ENCODE assay signal across 29 cellular contexts in the genomic region with DNA sequence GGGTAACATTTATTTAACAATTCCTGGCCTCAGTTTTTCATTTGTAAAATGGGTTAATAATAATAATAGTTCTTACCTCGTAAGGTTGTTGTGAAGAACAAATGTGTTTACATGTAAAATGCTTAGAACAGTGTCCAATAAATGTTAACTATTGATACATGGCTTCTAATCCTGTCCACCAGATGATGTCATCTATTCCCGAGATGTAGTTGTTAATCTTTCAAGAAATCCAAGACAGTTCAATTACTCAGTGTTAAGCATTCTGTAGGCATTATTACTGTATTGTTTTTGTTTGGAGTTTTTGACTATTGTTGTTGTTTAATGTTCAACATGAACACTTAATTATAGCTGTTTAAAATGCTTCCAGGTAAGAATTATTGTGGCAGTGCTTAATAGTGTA.
"Had no signal": no experiment of that assay in that cellular context is flagged by ENCODE, and none has a peak within 500 bp of the region (broad histone marks: within the 10 kb centered on the region; RNA-seq: fewer than 3 reads in every experiment).

No MANE protein-coding gene starts in this region.

- H3K9me3 ChIP-seq: stomach, suprapubic skin, testis, thoracic aorta, thyroid gland, tibial artery, tibial nerve, transverse colon, upper lobe of left lung, upper lobe of right lung, uterus, vagina had no signal

- H3K4me3 ChIP-seq: stomach, suprapubic skin, testis, thoracic aorta, thyroid gland, tibial artery, tibial nerve, transverse colon, upper lobe of left lung, upper lobe of right lung, uterus, vagina had no signal

- H3K36me3 Mint-ChIP-seq: stimulated activated effector memory CD8-positive, alpha-beta T cell treated with anti-CD3 and anti-CD28 coated beads, Interleukin-12 subunit alpha, Interleukin-12 subunit beta, amount 100 ng/mL, for 72 hours; stimulated activated memory B cell treated with anti-CD40 and anti-IgM and Interleukin-4, amounts not matched to agents 10 μg/mL and 1 μg/mL and 100 μg/mL, for 72 hours; stimulated activated naive B cell treated with anti-CD40 and anti-IgM and Interleukin-4, amounts not matched to agents 10 μg/mL and 1 μg/mL and 100 μg/mL, for 72 hours; type B pancreatic cell had no signal

- H3K27ac ChIP-seq: stomach, suprapubic skin, testis, thoracic aorta, thyroid gland, tibial artery, tibial nerve, transverse colon, upper lobe of left lung, upper lobe of right lung, uterus, vagina had no signal

- H3K4me1 Mint-ChIP-seq: stimulated activated effector memory CD8-positive, alpha-beta T cell treated with anti-CD3 and anti-CD28 coated beads, Interleukin-12 subunit alpha, Interleukin-12 subunit beta, amount 100 ng/mL, for 72 hours; stimulated activated memory B cell treated with anti-CD40 and anti-IgM and Interleukin-4, amounts not matched to agents 10 μg/mL and 1 μg/mL and 100 μg/mL, for 72 hours; stimulated activated naive B cell treated with anti-CD40 and anti-IgM and Interleukin-4, amounts not matched to agents 10 μg/mL and 1 μg/mL and 100 μg/mL, for 72 hours; stimulated activated naive CD8-positive, alpha-beta T cell treated with anti-CD3 and anti-CD28 coated beads, Interleukin-15, amount 100 ng/mL, for 72 hours had no signal

- H3K36me3 ChIP-seq: stomach, suprapubic skin, thoracic aorta, thyroid gland, tibial artery, tibial nerve, transverse colon, upper lobe of left lung, upper lobe of right lung, uterus, vagina had no signal

- ATAC-seq: stimulated activated effector memory CD8-positive, alpha-beta T cell treated with anti-CD3 and anti-CD28 coated beads, Interleukin-12 subunit alpha, Interleukin-12 subunit beta, amount 100 ng/mL, for 72 hours; stimulated activated memory B cell treated with anti-CD40 and anti-IgM and Interleukin-4, amounts not matched to agents 10 μg/mL and 1 μg/mL and 100 μg/mL, for 72 hours; stimulated activated naive B cell treated with anti-CD40 and anti-IgM and Interleukin-4, amounts not matched to agents 10 μg/mL and 1 μg/mL and 100 μg/mL, for 72 hours; stimulated activated naive CD8-positive, alpha-beta T cell treated with anti-CD3 and anti-CD28 coated beads, Interleukin-15, amount 100 ng/mL, for 72 hours; stimulated activated naive CD8-positive, alpha-beta T cell treated with anti-CD3 and anti-CD28 coated beads, Interleukin-15, Interleukin-2, amounts not matched to agents 100 U/mL and 50 U/mL, for 24 hours; upper lobe of right lung had no signal

- DNase-seq: stimulated activated CD4-positive, alpha-beta T cell treated with anti-CD3 and anti-CD28 coated beads, Interleukin-2, amount 100 ng/mL, for 48 hours; stimulated activated CD4-positive, alpha-beta T cell treated with anti-CD3 and anti-CD28 coated beads, Interleukin-4, amount 100 ng/mL, for 1 hour; stimulated activated CD4-positive, alpha-beta T cell treated with anti-CD3 and anti-CD28 coated beads, Interleukin-4, amount 100 ng/mL, for 24 hours; stimulated activated CD4-positive, alpha-beta T cell treated with anti-CD3 and anti-CD28 coated beads, Interleukin-4, amount 100 ng/mL, for 4 hours; stimulated activated CD8-positive, alpha-beta memory T cell treated with anti-CD3 and anti-CD28 coated beads, Interleukin-4, amount 100 ng/mL, for 48 hours; stimulated activated naive B cell treated with anti-CD40 and anti-IgM and Interleukin-4, amounts not matched to agents 10 μg/mL and 1 μg/mL and 100 μg/mL, for 72 hours; stimulated activated naive CD4-positive, alpha-beta T cell; stimulated activated naive CD4-positive, alpha-beta T cell treated with Interleukin-2 at 50 U/mL for 16 hours; stimulated activated naive CD8-positive, alpha-beta T cell treated with anti-CD3 and anti-CD28 coated beads, Interleukin-15, amount 100 ng/mL, for 72 hours; stimulated activated naive CD8-positive, alpha-beta T cell treated with anti-CD3 and anti-CD28 coated beads, Interleukin-15, Interleukin-2, amounts not matched to agents 100 U/mL and 50 U/mL, for 24 hours; stomach; substantia nigra; testis; thyroid gland; tibial artery; transverse colon; trophoblast cell; upper lobe of left lung; upper lobe of right lung; uterus had no signal

- H3K4me1 ChIP-seq: stomach, suprapubic skin, testis, thyroid gland, transverse colon, upper lobe of left lung, upper lobe of right lung, uterus, vagina had no signal

- FAIRE-seq: urothelium cell line had no signal

- H3K4me3 Mint-ChIP-seq: stimulated activated effector memory CD8-positive, alpha-beta T cell treated with anti-CD3 and anti-CD28 coated beads, Interleukin-12 subunit alpha, Interleukin-12 subunit beta, amount 100 ng/mL, for 72 hours; stimulated activated memory B cell treated with anti-CD40 and anti-IgM and Interleukin-4, amounts not matched to agents 10 μg/mL and 1 μg/mL and 100 μg/mL, for 72 hours; stimulated activated naive B cell treated with anti-CD40 and anti-IgM and Interleukin-4, amounts not matched to agents 10 μg/mL and 1 μg/mL and 100 μg/mL, for 72 hours; stimulated activated naive CD8-positive, alpha-beta T cell treated with anti-CD3 and anti-CD28 coated beads, Interleukin-15, amount 100 ng/mL, for 72 hours; stimulated activated naive CD8-positive, alpha-beta T cell treated with anti-CD3 and anti-CD28 coated beads, Interleukin-15, Interleukin-2, amounts not matched to agents 100 ng/mL and 50 ng/mL, for 24 hours; type B pancreatic cell had no signal

- H3K27me3 Mint-ChIP-seq: type B pancreatic cell had no signal

- H3K9me3 Mint-ChIP-seq: stimulated activated effector memory CD8-positive, alpha-beta T cell treated with anti-CD3 and anti-CD28 coated beads, Interleukin-12 subunit alpha, Interleukin-12 subunit beta, amount 100 ng/mL, for 72 hours; stimulated activated memory B cell treated with anti-CD40 and anti-IgM and Interleukin-4, amounts not matched to agents 10 μg/mL and 1 μg/mL and 100 μg/mL, for 72 hours; stimulated activated naive B cell treated with anti-CD40 and anti-IgM and Interleukin-4, amounts not matched to agents 10 μg/mL and 1 μg/mL and 100 μg/mL, for 72 hours; stimulated activated naive CD8-positive, alpha-beta T cell treated with anti-CD3 and anti-CD28 coated beads, Interleukin-15, amount 100 ng/mL, for 72 hours; stimulated activated naive CD8-positive, alpha-beta T cell treated with anti-CD3 and anti-CD28 coated beads, Interleukin-15, Interleukin-2, amounts not matched to agents 100 ng/mL and 50 ng/mL, for 24 hours; type B pancreatic cell had no signal

- H3K27ac Mint-ChIP-seq: stimulated activated effector memory CD8-positive, alpha-beta T cell treated with anti-CD3 and anti-CD28 coated beads, Interleukin-12 subunit alpha, Interleukin-12 subunit beta, amount 100 ng/mL, for 72 hours; stimulated activated memory B cell treated with anti-CD40 and anti-IgM and Interleukin-4, amounts not matched to agents 10 μg/mL and 1 μg/mL and 100 μg/mL, for 72 hours; stimulated activated naive B cell treated with anti-CD40 and anti-IgM and Interleukin-4, amounts not matched to agents 10 μg/mL and 1 μg/mL and 100 μg/mL, for 72 hours; stimulated activated naive CD8-positive, alpha-beta T cell treated with anti-CD3 and anti-CD28 coated beads, Interleukin-15, amount 100 ng/mL, for 72 hours; stimulated activated naive CD8-positive, alpha-beta T cell treated with anti-CD3 and anti-CD28 coated beads, Interleukin-15, Interleukin-2, amounts not matched to agents 100 ng/mL and 50 ng/mL, for 24 hours; type B pancreatic cell had no signal

- H3K27me3 ChIP-seq: stomach, suprapubic skin, testis, thyroid gland, tibial artery, tibial nerve, transverse colon, upper lobe of left lung, upper lobe of right lung, uterus, vagina had no signal
